ENCODE assay signal across 14 cellular contexts in genomic region chr1:157269656-157270375, GRCh38.
DNase-seq lines count a peak whose midpoint lies in the region; ATAC-seq lines count a peak whose summit lies in the region.
"Had no signal": no experiment of that assay in that cellular context is flagged by ENCODE, and none has a peak within 500 bp of the region (broad histone marks: within the 10 kb centered on the region; RNA-seq: fewer than 3 reads in every experiment).

No MANE protein-coding gene starts in this region.

- 0 out of 2 replicates have a peak overlapping the region, but pooled peaks have one; percentile 19 for H3K27ac ChIP-seq in BLaER1
- no peak overlapping the region for H3K27ac ChIP-seq in effector memory CD4-positive, alpha-beta T cell (ENCODE audit: insufficient read depth, low read length, poor library complexity, severe bottlenecking)
- H3K27ac ChIP-seq: esophagus muscularis mucosa, SJSA1 had no signal

- peak; percentile 26 for DNase-seq in NOMO-1 treated with dmso at 0.1 percent for 144 hours (lab: John Stamatoyannopoulos, UW; ENCODE audit: unreplicated experiment)
- no peak for DNase-seq in activated CD4-positive, alpha-beta T cell treated with anti-CD3 and anti-CD28 coated beads, Interleukin-2, amount 50 U/mL, for 48 hours
- no peak for DNase-seq in SW 1271 (lab: John Stamatoyannopoulos, UW)
- DNase-seq in effector memory CD4-positive, alpha-beta T cell, result no peak
- DNase-seq: activated CD4-positive, alpha-beta T cell treated with anti-CD3 and anti-CD28 coated beads, Interleukin-2, amount 10 ng/mL, durations not matched to agents 24 days and 14 days; activated gamma-delta T cell treated with Interleukin-2 at 50 U/mL for 16 hours; DMS153 had no signal

- peak overlapping the region; percentile 78 for H3K4me2 ChIP-seq in BLaER1

- no peaks in the 10 kb centered on the region for H4K20me1 ChIP-seq in BLaER1

- peak; percentile 72 for ATAC-seq in GM19043 (IDR thresholded peaks at IDR 0.05; ENCODE audit: low read depth, unreplicated experiment)
- ATAC-seq in HG02943 (IDR thresholded peaks at IDR 0.05; ENCODE audit: low read depth, unreplicated experiment), result peak; percentile 87
- ATAC-seq in HG02938 (IDR thresholded peaks at IDR 0.05; ENCODE audit: unreplicated experiment), result no peak
- ATAC-seq: K562 had no signal

- no peaks in the 10 kb centered on the region for H3K9me3 ChIP-seq in BLaER1
- no peaks in the 10 kb centered on the region for H3K9me3 ChIP-seq in effector memory CD4-positive, alpha-beta T cell (ENCODE audit: control insufficient read depth, low read length)
- H3K9me3 ChIP-seq: esophagus muscularis mucosa had no signal

- H3K27me3 ChIP-seq in BLaER1, result no peaks in the 10 kb centered on the region
- H3K27me3 ChIP-seq in effector memory CD4-positive, alpha-beta T cell (replicated peaks; ENCODE audit: control insufficient read depth, insufficient read depth, low read length, poor library complexity, severe bottlenecking), result no peaks in the 10 kb centered on the region
- H3K27me3 ChIP-seq: SJSA1 had no signal

- H3K9ac ChIP-seq in BLaER1, result no peak overlapping the region

- H3K4me3 ChIP-seq in BLaER1, result no peak overlapping the region
- no peak overlapping the region for H3K4me3 ChIP-seq in effector memory CD4-positive, alpha-beta T cell (ENCODE audit: insufficient read depth, low read depth, low read length, poor library complexity, severe bottlenecking)
- H3K4me3 ChIP-seq: esophagus muscularis mucosa, K562, SJSA1 had no signal

- no peaks in the 10 kb centered on the region for H3K36me3 ChIP-seq in BLaER1
- H3K36me3 ChIP-seq in effector memory CD4-positive, alpha-beta T cell (ENCODE audit: control insufficient read depth, insufficient read depth, low read length), result no peaks in the 10 kb centered on the region
- H3K36me3 ChIP-seq: esophagus muscularis mucosa had no signal

- H3K4me1 ChIP-seq in BLaER1, result peaks cover 46% of the 10 kb centered on the region
- H3K4me1 ChIP-seq in effector memory CD4-positive, alpha-beta T cell (ENCODE audit: control insufficient read depth, insufficient read depth, low read length, poor library complexity, severe bottlenecking), result no peaks in the 10 kb centered on the region
- H3K4me1 ChIP-seq: esophagus muscularis mucosa had no signal
